ENCODE assay signal across 14 cellular contexts in the genomic region with DNA sequence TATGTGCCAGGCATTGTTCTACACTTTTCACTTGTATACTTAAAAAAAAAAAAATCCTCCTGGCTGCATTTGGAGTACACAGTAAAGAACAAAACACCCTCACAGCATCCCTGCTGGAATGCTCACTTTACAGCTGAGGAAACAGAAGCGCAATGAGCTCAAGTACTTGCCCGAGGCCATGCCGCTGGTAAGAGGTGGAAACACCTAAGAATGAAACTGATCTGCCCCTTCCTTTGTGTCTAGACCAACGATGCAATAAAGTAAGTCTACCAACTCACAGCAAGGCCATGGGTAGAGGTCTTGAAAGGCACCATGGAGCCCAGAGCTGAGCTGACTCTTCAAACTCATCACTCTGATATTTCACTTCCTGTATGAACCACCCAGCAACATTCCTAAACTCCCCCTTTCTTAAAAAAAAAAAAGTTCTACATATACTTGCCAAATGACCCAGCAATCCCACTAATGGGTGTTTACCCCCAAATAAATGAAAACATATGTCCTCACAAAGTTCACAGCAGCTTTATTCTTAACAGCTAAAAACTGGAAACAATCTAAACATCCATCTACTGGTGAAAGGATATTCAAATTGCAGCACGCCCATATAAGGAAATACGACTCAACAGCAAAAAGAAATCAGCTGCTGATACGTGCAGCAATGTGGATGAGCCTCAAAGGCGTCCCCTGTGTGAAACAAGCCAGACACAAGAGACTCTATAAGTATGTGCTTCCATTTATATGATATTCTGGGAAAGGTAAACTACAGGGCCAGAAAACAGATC.
DNase-seq lines count a peak whose midpoint lies in the region; ATAC-seq and TF ChIP-seq lines count a peak whose summit lies in the region.
"Had no signal": no experiment of that assay in that cellular context is flagged by ENCODE, and none has a peak within 500 bp of the region (broad histone marks: within the 10 kb centered on the region; RNA-seq: fewer than 3 reads in every experiment).

No MANE protein-coding gene starts in this region.

- H3K36me3 ChIP-seq in HEK293 (ENCODE audit: control insufficient read depth in 2 of 2, insufficient read depth in 1 of 2, low read length in 2 of 2) (no peaks in the 10 kb centered on the region), adipocyte (ENCODE audit: control insufficient read depth, insufficient read depth, low read length, severe bottlenecking) (no peaks in the 10 kb centered on the region), hepatocyte (replicated peaks; ENCODE audit: insufficient read depth, low read depth) (no peaks in the 10 kb centered on the region)
- H3K36me3 ChIP-seq: ascending aorta, tibial artery had no signal

- ATAC-seq in HG03025 (IDR thresholded peaks at IDR 0.05; ENCODE audit: low FRiP score, unreplicated experiment) (no peak), T-helper 17 cell (no peak)
- ATAC-seq: naive thymus-derived CD8-positive, alpha-beta T cell had no signal

- no peaks in the 10 kb centered on the region for H3K4me1 Mint-ChIP-seq in T-helper 17 cell
- H3K4me1 Mint-ChIP-seq: activated B cell treated with CpG ODN at 0.5 μM for 24 hours; naive thymus-derived CD8-positive, alpha-beta T cell had no signal

- no peaks in the 10 kb centered on the region for H3K36me3 Mint-ChIP-seq in T-helper 17 cell (ENCODE audit: low read depth)
- H3K36me3 Mint-ChIP-seq: naive thymus-derived CD8-positive, alpha-beta T cell had no signal

- 60% methylated on average over 8 of the region's 8 CpGs for WGBS in hepatocyte (ENCODE audit: low lambda C conversion rate, missing lambda C conversion rate)

- peak; percentile 96 for DNase-seq in EH (ENCODE audit: low read depth)
- peak; percentile 88 for DNase-seq in adipocyte (ENCODE audit: low read depth)
- DNase-seq in hepatocyte (ENCODE audit: low spot score): peak; percentile 48
- no peak for DNase-seq in OCI-M1 (lab: John Stamatoyannopoulos, UW)
- DNase-seq in T-helper 17 cell: no peak
- DNase-seq in posterior cingulate gyrus: no peak
- DNase-seq: activated B cell treated with CpG ODN at 0.5 μM for 24 hours; naive thymus-derived CD8-positive, alpha-beta T cell; NCI-H526 treated with DMSO at 0.1 percent for 48 hours; SIG-M5; tibial artery had no signal

- intact Hi-C loops in posterior cingulate gyrus (cut with DNase I): no loop called here

- H3K4me2 ChIP-seq in hepatocyte: peak overlapping the region; percentile 14

- no peaks in the 10 kb centered on the region for H3K27me3 Mint-ChIP-seq in T-helper 17 cell
- H3K27me3 Mint-ChIP-seq: activated B cell treated with CpG ODN at 0.5 μM for 24 hours had no signal

- H3K27ac Mint-ChIP-seq in T-helper 17 cell: no peak overlapping the region
- H3K27ac Mint-ChIP-seq: activated B cell treated with CpG ODN at 0.5 μM for 24 hours; naive thymus-derived CD8-positive, alpha-beta T cell had no signal

- H3K9me2 ChIP-seq in hepatocyte (replicated peaks; ENCODE audit: insufficient read depth): no peaks in the 10 kb centered on the region

- POLR2A ChIA-PET in HEK293 (lab: Yijun Ruan, JAX): no interaction called here

- H3K4me3 ChIP-seq in HEK293 (ENCODE audit: low read depth, low read length) (no peak overlapping the region), adipocyte (ENCODE audit: low read length) (no peak overlapping the region), hepatocyte (no peak overlapping the region)
- H3K4me3 ChIP-seq: ascending aorta, tibial artery had no signal

- no peak overlapping the region for H3K27ac ChIP-seq in HEK293 (ENCODE audit: extremely low read depth, low read depth, low read length)
- peak overlapping the region; percentile 80 for H3K27ac ChIP-seq in hepatocyte
- H3K27ac ChIP-seq: ascending aorta, tibial artery had no signal

- no peak overlapping the region for H2AFZ ChIP-seq in hepatocyte

- H3K9ac ChIP-seq in adipocyte (ENCODE audit: low read length): no peak overlapping the region

- H3K4me3 Mint-ChIP-seq in T-helper 17 cell: no peak overlapping the region
- H3K4me3 Mint-ChIP-seq: activated B cell treated with CpG ODN at 0.5 μM for 24 hours; naive thymus-derived CD8-positive, alpha-beta T cell had no signal

- TF ChIP-seq CTCF in HEK293 (tag by site-specific recombination; IDR thresholded peaks at IDR 0.05) (no peak), hepatocyte (IDR thresholded peaks at IDR 0.05; ENCODE audit: poor library complexity) (no peak)

- H4K20me1 ChIP-seq in hepatocyte (ENCODE audit: insufficient read depth, poor library complexity, severe bottlenecking): no peaks in the 10 kb centered on the region

- CTCF ChIA-PET in HEK293 (lab: Yijun Ruan, JAX): interaction anchor here (0.6 to 1.4 kb wide), 6 partner anchors 8 to 189 kb away, joined by 3 to 5 read pairs (median 4); no protein-coding TSS in a partner anchor

- H3K9me3 ChIP-seq in HEK293 (ENCODE audit: control insufficient read depth, insufficient read depth, low read depth, low read length): no peaks in the 10 kb centered on the region
- H3K9me3 ChIP-seq in adipocyte (ENCODE audit: control insufficient read depth, low read length): no peaks in the 10 kb centered on the region
- H3K9me3 ChIP-seq in hepatocyte (ENCODE audit: low read depth): no peaks in the 10 kb centered on the region
- H3K9me3 ChIP-seq in T-helper 17 cell (ENCODE audit: control insufficient read depth, low read length, poor library complexity, severe bottlenecking): no peaks in the 10 kb centered on the region
- H3K9me3 ChIP-seq: ascending aorta, tibial artery had no signal

- no peaks in the 10 kb centered on the region for H3K79me2 ChIP-seq in hepatocyte

- H3K27me3 ChIP-seq in adipocyte (replicated peaks; ENCODE audit: control insufficient read depth, insufficient read depth, low read length) (no peaks in the 10 kb centered on the region), hepatocyte (no peaks in the 10 kb centered on the region)
- H3K27me3 ChIP-seq: ascending aorta, tibial artery had no signal

- no peaks in the 10 kb centered on the region for H3K4me1 ChIP-seq in HEK293 (ENCODE audit: control insufficient read depth, insufficient read depth, low read length)
- H3K4me1 ChIP-seq in adipocyte (ENCODE audit: control insufficient read depth, insufficient read depth, low read length): peaks cover 15% of the 10 kb centered on the region
- H3K4me1 ChIP-seq in hepatocyte (ENCODE audit: insufficient read depth): peaks cover 32% of the 10 kb centered on the region
- H3K4me1 ChIP-seq: ascending aorta, tibial artery had no signal

TF ChIP-seq in HEK293, 187 proteins besides CTCF, POLR2A, EP300 and RAD21:
- TF ChIP-seq SALL2 (tag by site-specific recombination; IDR thresholded peaks at IDR 0.05; ENCODE audit: borderline replicate concordance): no peak
- TF ChIP-seq, protein P1, sequence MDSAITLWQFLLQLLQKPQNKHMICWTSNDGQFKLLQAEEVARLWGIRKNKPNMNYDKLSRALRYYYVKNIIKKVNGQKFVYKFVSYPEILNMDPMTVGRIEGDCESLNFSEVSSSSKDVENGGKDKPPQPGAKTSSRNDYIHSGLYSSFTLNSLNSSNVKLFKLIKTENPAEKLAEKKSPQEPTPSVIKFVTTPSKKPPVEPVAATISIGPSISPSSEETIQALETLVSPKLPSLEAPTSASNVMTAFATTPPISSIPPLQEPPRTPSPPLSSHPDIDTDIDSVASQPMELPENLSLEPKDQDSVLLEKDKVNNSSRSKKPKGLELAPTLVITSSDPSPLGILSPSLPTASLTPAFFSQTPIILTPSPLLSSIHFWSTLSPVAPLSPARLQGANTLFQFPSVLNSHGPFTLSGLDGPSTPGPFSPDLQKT (IDR thresholded peaks at IDR 0.05; ENCODE audit: borderline replicate concordance, low read depth, low read length): peak; percentile 65; the same call in 1 of the 2 replicates
- no peak for TF ChIP-seq ZNF24 (tag by site-specific recombination; IDR thresholded peaks at IDR 0.05)
- TF ChIP-seq ZNF426 (tag by site-specific recombination; IDR thresholded peaks at IDR 0.05): no peak
- no peak for TF ChIP-seq ZNF184 (tag by site-specific recombination; IDR thresholded peaks at IDR 0.05)
- peak; percentile 65 for TF ChIP-seq FEZF1 (tag by site-specific recombination; IDR thresholded peaks at IDR 0.05)
- no peak for TF ChIP-seq YY1 (tag by site-specific recombination; IDR thresholded peaks at IDR 0.05)
- TF ChIP-seq, protein P2, sequence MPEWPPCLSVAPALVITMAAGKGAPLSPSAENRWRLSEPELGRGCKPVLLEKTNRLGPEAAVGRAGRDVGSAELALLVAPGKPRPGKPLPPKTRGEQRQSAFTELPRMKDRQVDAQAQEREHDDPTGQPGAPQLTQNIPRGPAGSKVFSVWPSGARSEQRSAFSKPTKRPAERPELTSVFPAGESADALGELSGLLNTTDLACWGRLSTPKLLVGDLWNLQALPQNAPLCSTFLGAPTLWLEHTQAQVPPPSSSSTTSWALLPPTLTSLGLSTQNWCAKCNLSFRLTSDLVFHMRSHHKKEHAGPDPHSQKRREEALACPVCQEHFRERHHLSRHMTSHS (tag by site-specific recombination; IDR thresholded peaks at IDR 0.05): no peak
- TF ChIP-seq ZNF311 (tag by site-specific recombination; IDR thresholded peaks at IDR 0.05; ENCODE audit: borderline replicate concordance): no peak
- 0 out of 2 replicates have a peak, but pooled peaks have one; percentile 25 for TF ChIP-seq ZBTB17 (tag by site-specific recombination; IDR thresholded peaks at IDR 0.05)
- TF ChIP-seq, protein P3, sequence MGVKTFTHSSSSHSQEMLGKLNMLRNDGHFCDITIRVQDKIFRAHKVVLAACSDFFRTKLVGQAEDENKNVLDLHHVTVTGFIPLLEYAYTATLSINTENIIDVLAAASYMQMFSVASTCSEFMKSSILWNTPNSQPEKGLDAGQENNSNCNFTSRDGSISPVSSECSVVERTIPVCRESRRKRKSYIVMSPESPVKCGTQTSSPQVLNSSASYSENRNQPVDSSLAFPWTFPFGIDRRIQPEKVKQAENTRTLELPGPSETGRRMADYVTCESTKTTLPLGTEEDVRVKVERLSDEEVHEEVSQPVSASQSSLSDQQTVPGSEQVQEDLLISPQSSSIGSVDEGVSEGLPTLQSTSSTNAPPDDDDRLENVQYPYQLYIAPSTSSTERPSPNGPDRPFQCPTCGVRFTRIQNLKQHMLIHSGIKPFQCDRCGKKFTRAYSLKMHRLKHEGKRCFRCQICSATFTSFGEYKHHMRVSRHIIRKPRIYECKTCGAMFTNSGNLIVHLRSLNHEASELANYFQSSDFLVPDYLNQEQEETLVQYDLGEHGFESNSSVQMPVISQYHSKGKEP (tag by site-specific recombination; IDR thresholded peaks at IDR 0.05): peak; percentile 17; the same call in 1 of the 2 replicates
- no peak for TF ChIP-seq SP7 (tag by site-specific recombination; IDR thresholded peaks at IDR 0.05)

Comparison
In these comparisons a context has a peak if more than half of its experiments do, and no peak if none do; other contexts are left out.
1. DNase-seq: peak in EH (single experiment), adipocyte (single experiment) and hepatocyte (single experiment); none in OCI-M1 (single experiment), T-helper 17 cell (0 of 3) and posterior cingulate gyrus (0 of 10).